1 cellular context compared by ENCODE assay signal in the genomic region with DNA sequence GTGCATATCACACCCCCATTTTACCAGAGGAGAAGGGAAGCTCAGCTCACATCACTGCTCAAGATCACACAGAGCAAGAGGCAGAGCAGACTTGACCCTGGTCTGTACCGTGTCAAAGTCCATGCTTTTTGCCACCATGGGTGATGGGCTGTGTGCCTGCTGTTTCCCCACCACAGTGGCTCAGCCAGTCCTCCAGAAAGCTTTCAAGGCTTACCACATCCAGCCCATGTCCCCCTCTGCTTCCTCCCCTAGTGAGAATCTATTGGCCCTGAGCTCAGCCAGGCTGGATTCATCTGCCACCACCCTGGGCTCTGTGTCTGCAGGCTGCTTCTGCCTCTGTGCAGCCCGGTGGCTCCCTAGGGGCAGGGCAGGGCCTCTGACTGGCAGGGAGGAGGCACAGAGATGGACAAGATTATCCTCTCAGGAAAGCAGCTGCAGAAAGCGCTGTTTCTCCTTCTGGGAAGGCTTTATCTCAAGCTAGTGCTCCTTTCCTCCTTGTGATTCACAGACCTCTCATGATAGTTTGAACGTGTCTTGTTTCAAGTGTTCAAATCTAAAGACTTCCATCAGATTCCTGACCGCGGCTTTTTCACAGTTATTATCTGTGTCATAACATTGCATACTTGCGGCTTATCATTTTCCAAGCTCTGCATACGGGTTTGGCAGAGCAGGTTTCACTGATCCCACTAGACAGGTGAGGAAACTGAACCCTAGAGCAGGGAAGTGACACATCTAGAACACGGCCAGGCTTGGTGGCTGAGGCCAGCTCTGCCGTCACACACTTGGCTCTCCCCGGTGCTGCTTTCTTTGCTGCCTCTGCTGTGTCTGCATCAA.
TF ChIP-seq lines count a peak whose summit lies in the region.

No MANE protein-coding gene starts in this region.

TF ChIP-seq in K562, 482 proteins besides CTCF, POLR2A, EP300 and RAD21 (continued from another document and continues in another):
- TF ChIP-seq, protein P1, sequence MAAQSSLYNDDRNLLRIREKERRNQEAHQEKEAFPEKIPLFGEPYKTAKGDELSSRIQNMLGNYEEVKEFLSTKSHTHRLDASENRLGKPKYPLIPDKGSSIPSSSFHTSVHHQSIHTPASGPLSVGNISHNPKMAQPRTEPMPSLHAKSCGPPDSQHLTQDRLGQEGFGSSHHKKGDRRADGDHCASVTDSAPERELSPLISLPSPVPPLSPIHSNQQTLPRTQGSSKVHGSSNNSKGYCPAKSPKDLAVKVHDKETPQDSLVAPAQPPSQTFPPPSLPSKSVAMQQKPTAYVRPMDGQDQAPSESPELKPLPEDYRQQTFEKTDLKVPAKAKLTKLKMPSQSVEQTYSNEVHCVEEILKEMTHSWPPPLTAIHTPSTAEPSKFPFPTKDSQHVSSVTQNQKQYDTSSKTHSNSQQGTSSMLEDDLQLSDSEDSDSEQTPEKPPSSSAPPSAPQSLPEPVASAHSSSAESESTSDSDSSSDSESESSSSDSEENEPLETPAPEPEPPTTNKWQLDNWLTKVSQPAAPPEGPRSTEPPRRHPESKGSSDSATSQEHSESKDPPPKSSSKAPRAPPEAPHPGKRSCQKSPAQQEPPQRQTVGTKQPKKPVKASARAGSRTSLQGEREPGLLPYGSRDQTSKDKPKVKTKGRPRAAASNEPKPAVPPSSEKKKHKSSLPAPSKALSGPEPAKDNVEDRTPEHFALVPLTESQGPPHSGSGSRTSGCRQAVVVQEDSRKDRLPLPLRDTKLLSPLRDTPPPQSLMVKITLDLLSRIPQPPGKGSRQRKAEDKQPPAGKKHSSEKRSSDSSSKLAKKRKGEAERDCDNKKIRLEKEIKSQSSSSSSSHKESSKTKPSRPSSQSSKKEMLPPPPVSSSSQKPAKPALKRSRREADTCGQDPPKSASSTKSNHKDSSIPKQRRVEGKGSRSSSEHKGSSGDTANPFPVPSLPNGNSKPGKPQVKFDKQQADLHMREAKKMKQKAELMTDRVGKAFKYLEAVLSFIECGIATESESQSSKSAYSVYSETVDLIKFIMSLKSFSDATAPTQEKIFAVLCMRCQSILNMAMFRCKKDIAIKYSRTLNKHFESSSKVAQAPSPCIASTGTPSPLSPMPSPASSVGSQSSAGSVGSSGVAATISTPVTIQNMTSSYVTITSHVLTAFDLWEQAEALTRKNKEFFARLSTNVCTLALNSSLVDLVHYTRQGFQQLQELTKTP (IDR thresholded peaks at IDR 0.05; ENCODE audit: low read depth in 1 of 2, partially characterized antibody in 2 of 2): no peak
- TF ChIP-seq DACH1 (IDR thresholded peaks at IDR 0.05; ENCODE audit: partially characterized antibody): no peak
- TF ChIP-seq, protein P2, sequence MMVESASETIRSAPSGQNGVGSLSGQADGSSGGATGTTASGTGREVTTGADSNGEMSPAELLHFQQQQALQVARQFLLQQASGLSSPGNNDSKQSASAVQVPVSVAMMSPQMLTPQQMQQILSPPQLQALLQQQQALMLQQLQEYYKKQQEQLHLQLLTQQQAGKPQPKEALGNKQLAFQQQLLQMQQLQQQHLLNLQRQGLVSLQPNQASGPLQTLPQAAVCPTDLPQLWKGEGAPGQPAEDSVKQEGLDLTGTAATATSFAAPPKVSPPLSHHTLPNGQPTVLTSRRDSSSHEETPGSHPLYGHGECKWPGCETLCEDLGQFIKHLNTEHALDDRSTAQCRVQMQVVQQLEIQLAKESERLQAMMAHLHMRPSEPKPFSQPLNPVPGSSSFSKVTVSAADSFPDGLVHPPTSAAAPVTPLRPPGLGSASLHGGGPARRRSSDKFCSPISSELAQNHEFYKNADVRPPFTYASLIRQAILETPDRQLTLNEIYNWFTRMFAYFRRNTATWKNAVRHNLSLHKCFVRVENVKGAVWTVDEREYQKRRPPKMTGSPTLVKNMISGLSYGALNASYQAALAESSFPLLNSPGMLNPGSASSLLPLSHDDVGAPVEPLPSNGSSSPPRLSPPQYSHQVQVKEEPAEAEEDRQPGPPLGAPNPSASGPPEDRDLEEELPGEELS (CRISPR knock-in tag; IDR thresholded peaks at IDR 0.05; ENCODE audit: borderline replicate concordance): no peak
- no peak for TF ChIP-seq POLR3G (IDR thresholded peaks at IDR 0.05; ENCODE audit: extremely low read depth, insufficient read length, insufficient replicate concordance)
- no peak for TF ChIP-seq SRSF3 (IDR thresholded peaks at IDR 0.05; ENCODE audit: insufficient read depth, low read length)
- TF ChIP-seq SMARCB1 (IDR thresholded peaks at IDR 0.05; ENCODE audit: insufficient read length, low read depth): peak; percentile 27
- TF ChIP-seq, protein P3, sequence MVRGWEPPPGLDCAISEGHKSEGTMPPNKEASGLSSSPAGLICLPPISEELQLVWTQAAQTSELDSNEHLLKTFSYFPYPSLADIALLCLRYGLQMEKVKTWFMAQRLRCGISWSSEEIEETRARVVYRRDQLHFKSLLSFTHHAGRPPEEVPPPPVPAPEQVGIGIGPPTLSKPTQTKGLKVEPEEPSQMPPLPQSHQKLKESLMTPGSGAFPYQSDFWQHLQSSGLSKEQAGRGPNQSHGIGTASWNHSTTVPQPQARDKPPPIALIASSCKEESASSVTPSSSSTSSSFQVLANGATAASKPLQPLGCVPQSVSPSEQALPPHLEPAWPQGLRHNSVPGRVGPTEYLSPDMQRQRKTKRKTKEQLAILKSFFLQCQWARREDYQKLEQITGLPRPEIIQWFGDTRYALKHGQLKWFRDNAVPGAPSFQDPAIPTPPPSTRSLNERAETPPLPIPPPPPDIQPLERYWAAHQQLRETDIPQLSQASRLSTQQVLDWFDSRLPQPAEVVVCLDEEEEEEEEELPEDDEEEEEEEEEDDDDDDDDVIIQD (CRISPR knock-in tag; IDR thresholded peaks at IDR 0.05): no peak
- TF ChIP-seq E2F3 (CRISPR knock-in tag; IDR thresholded peaks at IDR 0.05): no peak
- no peak for TF ChIP-seq ZNF3 (CRISPR knock-in tag; IDR thresholded peaks at IDR 0.05)
- TF ChIP-seq FOXM1 (IDR thresholded peaks at IDR 0.05; ENCODE audit: low read depth): peak; percentile 45; the same call in 1 of the 2 replicates
- TF ChIP-seq FOXM1 (CRISPR knock-in tag; IDR thresholded peaks at IDR 0.05; ENCODE audit: low read depth): no peak
- no peak for TF ChIP-seq HCFC1 (IDR thresholded peaks at IDR 0.05; ENCODE audit: low read depth, low read length)
- TF ChIP-seq ZNF75A (CRISPR knock-in tag; IDR thresholded peaks at IDR 0.05): no peak
- TF ChIP-seq RAD51 (IDR thresholded peaks at IDR 0.05; ENCODE audit: borderline replicate concordance, low read depth): no peak
- no peak for TF ChIP-seq JUNB (CRISPR knock-in tag; conservative IDR thresholded peaks at IDR 0.05)
- no peak for TF ChIP-seq ZNF589 (CRISPR knock-in tag; IDR thresholded peaks at IDR 0.05; ENCODE audit: low read depth)
- TF ChIP-seq, protein P4, sequence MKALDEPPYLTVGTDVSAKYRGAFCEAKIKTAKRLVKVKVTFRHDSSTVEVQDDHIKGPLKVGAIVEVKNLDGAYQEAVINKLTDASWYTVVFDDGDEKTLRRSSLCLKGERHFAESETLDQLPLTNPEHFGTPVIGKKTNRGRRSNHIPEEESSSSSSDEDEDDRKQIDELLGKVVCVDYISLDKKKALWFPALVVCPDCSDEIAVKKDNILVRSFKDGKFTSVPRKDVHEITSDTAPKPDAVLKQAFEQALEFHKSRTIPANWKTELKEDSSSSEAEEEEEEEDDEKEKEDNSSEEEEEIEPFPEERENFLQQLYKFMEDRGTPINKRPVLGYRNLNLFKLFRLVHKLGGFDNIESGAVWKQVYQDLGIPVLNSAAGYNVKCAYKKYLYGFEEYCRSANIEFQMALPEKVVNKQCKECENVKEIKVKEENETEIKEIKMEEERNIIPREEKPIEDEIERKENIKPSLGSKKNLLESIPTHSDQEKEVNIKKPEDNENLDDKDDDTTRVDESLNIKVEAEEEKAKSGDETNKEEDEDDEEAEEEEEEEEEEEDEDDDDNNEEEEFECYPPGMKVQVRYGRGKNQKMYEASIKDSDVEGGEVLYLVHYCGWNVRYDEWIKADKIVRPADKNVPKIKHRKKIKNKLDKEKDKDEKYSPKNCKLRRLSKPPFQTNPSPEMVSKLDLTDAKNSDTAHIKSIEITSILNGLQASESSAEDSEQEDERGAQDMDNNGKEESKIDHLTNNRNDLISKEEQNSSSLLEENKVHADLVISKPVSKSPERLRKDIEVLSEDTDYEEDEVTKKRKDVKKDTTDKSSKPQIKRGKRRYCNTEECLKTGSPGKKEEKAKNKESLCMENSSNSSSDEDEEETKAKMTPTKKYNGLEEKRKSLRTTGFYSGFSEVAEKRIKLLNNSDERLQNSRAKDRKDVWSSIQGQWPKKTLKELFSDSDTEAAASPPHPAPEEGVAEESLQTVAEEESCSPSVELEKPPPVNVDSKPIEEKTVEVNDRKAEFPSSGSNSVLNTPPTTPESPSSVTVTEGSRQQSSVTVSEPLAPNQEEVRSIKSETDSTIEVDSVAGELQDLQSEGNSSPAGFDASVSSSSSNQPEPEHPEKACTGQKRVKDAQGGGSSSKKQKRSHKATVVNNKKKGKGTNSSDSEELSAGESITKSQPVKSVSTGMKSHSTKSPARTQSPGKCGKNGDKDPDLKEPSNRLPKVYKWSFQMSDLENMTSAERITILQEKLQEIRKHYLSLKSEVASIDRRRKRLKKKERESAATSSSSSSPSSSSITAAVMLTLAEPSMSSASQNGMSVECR (CRISPR knock-in tag; IDR thresholded peaks at IDR 0.05): no peak
- TF ChIP-seq ETV1 (tag; conservative IDR thresholded peaks at IDR 0.05; ENCODE audit: low read depth): no peak
- no peak for TF ChIP-seq BRCA1 (IDR thresholded peaks at IDR 0.05)
- TF ChIP-seq BRCA1 (CRISPR knock-in tag; IDR thresholded peaks at IDR 0.05): no peak
- TF ChIP-seq ATF7 (IDR thresholded peaks at IDR 0.05): peak; percentile 52; the same call in 1 of the 2 replicates
- no peak for TF ChIP-seq PCBP2 (IDR thresholded peaks at IDR 0.05; ENCODE audit: low read depth, low read length, poor library complexity, severe bottlenecking)
- 0 out of 2 replicates have a peak, but pooled peaks have one; percentile 7 for TF ChIP-seq NFE2 (IDR thresholded peaks at IDR 0.05; ENCODE audit: low read depth)
- TF ChIP-seq CBFA2T2 (conservative IDR thresholded peaks at IDR 0.05): peak; percentile 74
- TF ChIP-seq CTBP1 (IDR thresholded peaks at IDR 0.05; ENCODE audit: borderline replicate concordance): peak; percentile 92; the same call in 1 of the 2 replicates
- TF ChIP-seq BCL6 (CRISPR knock-in tag; IDR thresholded peaks at IDR 0.05): no peak
- TF ChIP-seq POLR2H (tag; IDR thresholded peaks at IDR 0.05; ENCODE audit: low read depth): no peak
- TF ChIP-seq GTF2E2 (tag; IDR thresholded peaks at IDR 0.05): no peak
- TF ChIP-seq, protein P5, sequence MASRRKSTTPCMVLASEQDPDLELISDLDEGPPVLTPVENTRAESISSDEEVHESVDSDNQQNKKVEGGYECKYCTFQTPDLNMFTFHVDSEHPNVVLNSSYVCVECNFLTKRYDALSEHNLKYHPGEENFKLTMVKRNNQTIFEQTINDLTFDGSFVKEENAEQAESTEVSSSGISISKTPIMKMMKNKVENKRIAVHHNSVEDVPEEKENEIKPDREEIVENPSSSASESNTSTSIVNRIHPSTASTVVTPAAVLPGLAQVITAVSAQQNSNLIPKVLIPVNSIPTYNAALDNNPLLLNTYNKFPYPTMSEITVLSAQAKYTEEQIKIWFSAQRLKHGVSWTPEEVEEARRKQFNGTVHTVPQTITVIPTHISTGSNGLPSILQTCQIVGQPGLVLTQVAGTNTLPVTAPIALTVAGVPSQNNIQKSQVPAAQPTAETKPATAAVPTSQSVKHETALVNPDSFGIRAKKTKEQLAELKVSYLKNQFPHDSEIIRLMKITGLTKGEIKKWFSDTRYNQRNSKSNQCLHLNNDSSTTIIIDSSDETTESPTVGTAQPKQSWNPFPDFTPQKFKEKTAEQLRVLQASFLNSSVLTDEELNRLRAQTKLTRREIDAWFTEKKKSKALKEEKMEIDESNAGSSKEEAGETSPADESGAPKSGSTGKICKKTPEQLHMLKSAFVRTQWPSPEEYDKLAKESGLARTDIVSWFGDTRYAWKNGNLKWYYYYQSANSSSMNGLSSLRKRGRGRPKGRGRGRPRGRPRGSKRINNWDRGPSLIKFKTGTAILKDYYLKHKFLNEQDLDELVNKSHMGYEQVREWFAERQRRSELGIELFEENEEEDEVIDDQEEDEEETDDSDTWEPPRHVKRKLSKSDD (conservative IDR thresholded peaks at IDR 0.05; ENCODE audit: low read length): no peak
- TF ChIP-seq SMARCC2 (IDR thresholded peaks at IDR 0.05; ENCODE audit: low read depth): no peak; the same call in 1 of the 2 replicates
- peak; percentile 55 for TF ChIP-seq MEIS2 (IDR thresholded peaks at IDR 0.05; ENCODE audit: partially characterized antibody)
- no peak for TF ChIP-seq ZNF586 (CRISPR knock-in tag; conservative IDR thresholded peaks at IDR 0.05)
- TF ChIP-seq, protein P6, sequence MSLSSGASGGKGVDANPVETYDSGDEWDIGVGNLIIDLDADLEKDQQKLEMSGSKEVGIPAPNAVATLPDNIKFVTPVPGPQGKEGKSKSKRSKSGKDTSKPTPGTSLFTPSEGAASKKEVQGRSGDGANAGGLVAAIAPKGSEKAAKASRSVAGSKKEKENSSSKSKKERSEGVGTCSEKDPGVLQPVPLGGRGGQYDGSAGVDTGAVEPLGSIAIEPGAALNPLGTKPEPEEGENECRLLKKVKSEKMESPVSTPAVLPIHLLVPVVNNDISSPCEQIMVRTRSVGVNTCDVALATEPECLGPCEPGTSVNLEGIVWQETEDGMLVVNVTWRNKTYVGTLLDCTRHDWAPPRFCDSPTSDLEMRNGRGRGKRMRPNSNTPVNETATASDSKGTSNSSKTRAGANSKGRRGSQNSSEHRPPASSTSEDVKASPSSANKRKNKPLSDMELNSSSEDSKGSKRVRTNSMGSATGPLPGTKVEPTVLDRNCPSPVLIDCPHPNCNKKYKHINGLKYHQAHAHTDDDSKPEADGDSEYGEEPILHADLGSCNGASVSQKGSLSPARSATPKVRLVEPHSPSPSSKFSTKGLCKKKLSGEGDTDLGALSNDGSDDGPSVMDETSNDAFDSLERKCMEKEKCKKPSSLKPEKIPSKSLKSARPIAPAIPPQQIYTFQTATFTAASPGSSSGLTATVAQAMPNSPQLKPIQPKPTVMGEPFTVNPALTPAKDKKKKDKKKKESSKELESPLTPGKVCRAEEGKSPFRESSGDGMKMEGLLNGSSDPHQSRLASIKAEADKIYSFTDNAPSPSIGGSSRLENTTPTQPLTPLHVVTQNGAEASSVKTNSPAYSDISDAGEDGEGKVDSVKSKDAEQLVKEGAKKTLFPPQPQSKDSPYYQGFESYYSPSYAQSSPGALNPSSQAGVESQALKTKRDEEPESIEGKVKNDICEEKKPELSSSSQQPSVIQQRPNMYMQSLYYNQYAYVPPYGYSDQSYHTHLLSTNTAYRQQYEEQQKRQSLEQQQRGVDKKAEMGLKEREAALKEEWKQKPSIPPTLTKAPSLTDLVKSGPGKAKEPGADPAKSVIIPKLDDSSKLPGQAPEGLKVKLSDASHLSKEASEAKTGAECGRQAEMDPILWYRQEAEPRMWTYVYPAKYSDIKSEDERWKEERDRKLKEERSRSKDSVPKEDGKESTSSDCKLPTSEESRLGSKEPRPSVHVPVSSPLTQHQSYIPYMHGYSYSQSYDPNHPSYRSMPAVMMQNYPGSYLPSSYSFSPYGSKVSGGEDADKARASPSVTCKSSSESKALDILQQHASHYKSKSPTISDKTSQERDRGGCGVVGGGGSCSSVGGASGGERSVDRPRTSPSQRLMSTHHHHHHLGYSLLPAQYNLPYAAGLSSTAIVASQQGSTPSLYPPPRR (CRISPR knock-in tag; IDR thresholded peaks at IDR 0.05; ENCODE audit: borderline replicate concordance): peak; percentile 79; the same call in 1 of the 2 replicates
- TF ChIP-seq SAFB2 (IDR thresholded peaks at IDR 0.05; ENCODE audit: borderline replicate concordance, low read depth, low read length, severe bottlenecking): no peak
- no peak for TF ChIP-seq ILK (tag; IDR thresholded peaks at IDR 0.05; ENCODE audit: borderline replicate concordance, low read depth)
- no peak for TF ChIP-seq ZNF224 (CRISPR knock-in tag; IDR thresholded peaks at IDR 0.05)
